Comparison of ENCODE assay signal across 1 cellular context in the genomic region with DNA sequence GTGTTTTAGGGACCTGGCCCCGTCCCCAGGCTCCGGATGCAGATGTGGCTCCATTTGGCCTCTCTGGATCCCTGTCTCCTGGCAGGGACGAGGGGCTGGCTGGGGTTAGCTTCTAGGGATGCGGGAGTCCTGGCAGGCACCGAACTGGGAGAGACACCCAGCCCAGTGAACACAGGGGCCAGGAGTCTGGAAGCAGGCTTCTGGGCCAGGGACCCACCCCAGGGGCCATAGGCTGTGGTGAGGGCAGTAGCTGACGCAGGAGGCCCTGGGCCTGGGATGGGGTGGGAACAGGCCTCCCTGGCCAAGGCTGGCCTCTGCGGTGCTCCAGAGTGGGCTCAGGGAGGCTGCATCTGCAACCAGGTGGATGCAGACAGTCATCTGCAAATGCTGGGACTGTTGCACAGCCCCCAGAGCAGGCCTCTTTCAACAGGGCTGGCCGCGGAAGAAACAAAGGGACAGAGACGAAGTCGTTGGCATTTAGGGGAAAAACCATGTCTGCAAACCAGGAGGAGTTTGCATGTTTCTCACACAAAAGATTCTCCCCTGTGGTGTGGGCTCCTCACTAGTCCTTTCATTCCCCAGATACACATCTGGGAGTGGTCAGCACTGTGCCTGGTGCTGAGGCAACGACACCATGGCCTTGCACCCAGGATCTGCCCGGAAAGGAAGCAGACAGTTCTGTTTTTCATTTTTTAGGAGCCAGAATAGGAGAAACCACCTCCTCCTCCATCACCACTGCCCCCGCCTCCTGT.
TF ChIP-seq lines count a peak whose summit lies in the region.

No MANE protein-coding gene starts in this region.

TF ChIP-seq in HCT116, 20 proteins besides CTCF, POLR2A, EP300 and RAD21 (continued from another document):
- no peak for TF ChIP-seq POLR2AphosphoS5 (IDR thresholded peaks at IDR 0.05; ENCODE audit: low read depth, low read length)
- TF ChIP-seq SIN3A (IDR thresholded peaks at IDR 0.05; ENCODE audit: low read depth) = no peak
- TF ChIP-seq EZH2 (IDR thresholded peaks at IDR 0.05) = no peak
- no peak for TF ChIP-seq ZFX (IDR thresholded peaks at IDR 0.05)
- TF ChIP-seq CBX3 (IDR thresholded peaks at IDR 0.05; ENCODE audit: low read depth) = no peak
- no peak for TF ChIP-seq EZH2phosphoT487 (IDR thresholded peaks at IDR 0.05; ENCODE audit: borderline replicate concordance)
- TF ChIP-seq SP1 (IDR thresholded peaks at IDR 0.05; ENCODE audit: low read depth) = no peak
- no peak for TF ChIP-seq YY1 (IDR thresholded peaks at IDR 0.05; ENCODE audit: extremely low read depth, insufficient replicate concordance, low read depth, low read length)
- no peak for TF ChIP-seq TCF7L2 (IDR thresholded peaks at IDR 0.05; ENCODE audit: borderline replicate concordance, extremely low read depth, insufficient read depth, insufficient read length)
- TF ChIP-seq CEBPB (IDR thresholded peaks at IDR 0.05; ENCODE audit: low read depth) = no peak
- TF ChIP-seq, protein P1, sequence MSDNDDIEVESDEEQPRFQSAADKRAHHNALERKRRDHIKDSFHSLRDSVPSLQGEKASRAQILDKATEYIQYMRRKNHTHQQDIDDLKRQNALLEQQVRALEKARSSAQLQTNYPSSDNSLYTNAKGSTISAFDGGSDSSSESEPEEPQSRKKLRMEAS (IDR thresholded peaks at IDR 0.05) = no peak
- no peak for TF ChIP-seq EGR1 (IDR thresholded peaks at IDR 0.05; ENCODE audit: low read depth)
- TF ChIP-seq, protein P2, sequence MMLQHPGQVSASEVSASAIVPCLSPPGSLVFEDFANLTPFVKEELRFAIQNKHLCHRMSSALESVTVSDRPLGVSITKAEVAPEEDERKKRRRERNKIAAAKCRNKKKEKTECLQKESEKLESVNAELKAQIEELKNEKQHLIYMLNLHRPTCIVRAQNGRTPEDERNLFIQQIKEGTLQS (IDR thresholded peaks at IDR 0.05) = no peak
- TF ChIP-seq, protein P3, sequence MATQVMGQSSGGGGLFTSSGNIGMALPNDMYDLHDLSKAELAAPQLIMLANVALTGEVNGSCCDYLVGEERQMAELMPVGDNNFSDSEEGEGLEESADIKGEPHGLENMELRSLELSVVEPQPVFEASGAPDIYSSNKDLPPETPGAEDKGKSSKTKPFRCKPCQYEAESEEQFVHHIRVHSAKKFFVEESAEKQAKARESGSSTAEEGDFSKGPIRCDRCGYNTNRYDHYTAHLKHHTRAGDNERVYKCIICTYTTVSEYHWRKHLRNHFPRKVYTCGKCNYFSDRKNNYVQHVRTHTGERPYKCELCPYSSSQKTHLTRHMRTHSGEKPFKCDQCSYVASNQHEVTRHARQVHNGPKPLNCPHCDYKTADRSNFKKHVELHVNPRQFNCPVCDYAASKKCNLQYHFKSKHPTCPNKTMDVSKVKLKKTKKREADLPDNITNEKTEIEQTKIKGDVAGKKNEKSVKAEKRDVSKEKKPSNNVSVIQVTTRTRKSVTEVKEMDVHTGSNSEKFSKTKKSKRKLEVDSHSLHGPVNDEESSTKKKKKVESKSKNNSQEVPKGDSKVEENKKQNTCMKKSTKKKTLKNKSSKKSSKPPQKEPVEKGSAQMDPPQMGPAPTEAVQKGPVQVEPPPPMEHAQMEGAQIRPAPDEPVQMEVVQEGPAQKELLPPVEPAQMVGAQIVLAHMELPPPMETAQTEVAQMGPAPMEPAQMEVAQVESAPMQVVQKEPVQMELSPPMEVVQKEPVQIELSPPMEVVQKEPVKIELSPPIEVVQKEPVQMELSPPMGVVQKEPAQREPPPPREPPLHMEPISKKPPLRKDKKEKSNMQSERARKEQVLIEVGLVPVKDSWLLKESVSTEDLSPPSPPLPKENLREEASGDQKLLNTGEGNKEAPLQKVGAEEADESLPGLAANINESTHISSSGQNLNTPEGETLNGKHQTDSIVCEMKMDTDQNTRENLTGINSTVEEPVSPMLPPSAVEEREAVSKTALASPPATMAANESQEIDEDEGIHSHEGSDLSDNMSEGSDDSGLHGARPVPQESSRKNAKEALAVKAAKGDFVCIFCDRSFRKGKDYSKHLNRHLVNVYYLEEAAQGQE (IDR thresholded peaks at IDR 0.05; ENCODE audit: low read depth) = no peak
